Comparison of ENCODE assay signal across 8 cellular contexts in the genomic region with DNA sequence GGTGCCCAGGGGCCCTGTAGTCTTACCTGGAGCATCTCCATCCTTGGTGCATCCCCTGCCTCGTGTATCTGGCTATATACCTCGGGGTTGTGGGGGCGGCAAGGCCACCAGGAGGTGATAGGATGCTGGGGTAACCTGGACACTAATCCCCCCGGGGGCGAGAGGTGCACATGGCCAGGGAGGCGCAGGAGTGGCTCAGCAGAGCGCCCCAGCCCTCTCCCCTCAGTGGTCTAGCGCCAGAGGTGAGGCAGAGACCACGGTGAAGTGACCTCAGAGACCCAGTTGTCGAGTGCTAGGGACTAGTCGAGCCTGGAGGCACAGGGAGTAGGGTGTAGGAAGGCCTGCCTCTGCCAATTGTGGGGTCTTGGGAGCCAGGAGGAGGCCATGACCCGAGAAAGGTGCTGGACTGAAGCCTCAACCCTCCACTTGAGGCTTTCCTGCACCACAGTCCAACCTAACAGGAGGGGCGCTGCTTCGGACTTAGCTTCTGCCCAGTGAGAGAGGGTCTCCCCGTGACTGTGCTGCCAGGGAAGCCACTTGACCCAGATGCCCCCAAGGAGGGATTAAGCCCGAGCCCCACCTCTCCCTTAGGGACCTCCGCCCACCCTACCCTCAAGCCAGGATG. TPM values are rescaled to one million over a fixed set of nuclear protein-coding genes. Genes with fewer than 3 reads are reported as not detected.
A peak's percentile ranks its signal among the peaks of the same experiment; 100 is the strongest.
DNase-seq lines count a peak whose midpoint lies in the region; ATAC-seq and TF ChIP-seq lines count a peak whose summit lies in the region.

TSS of gene LHB (minus strand) at position 51 of the 625 bp plus-strand sequence. CDS start at position 41, 10 bp downstream.

- no peak for TF ChIP-seq CTCF in left lung (IDR thresholded peaks at IDR 0.05)

- 84% methylated on average over 17 of the region's 17 CpGs for WGBS in thymus

- peaks cover 0 to 3% of the 10 kb centered on the region in 2 donors for H3K36me3 Mint-ChIP-seq in activated T-cell treated with anti-CD3 and anti-CD28 coated beads, Interleukin-2, amount 50 U/mL, for 72 hours (ENCODE audit: insufficient read depth in 2 of 2)
- H3K36me3 Mint-ChIP-seq in activated naive CD8-positive, alpha-beta T cell treated with anti-CD3 and anti-CD28 coated beads, Interleukin-2, amount 10 ng/mL, durations not matched to agents 7 days and 5 days: no peaks in the 10 kb centered on the region

- H3K9me3 Mint-ChIP-seq in activated T-cell treated with anti-CD3 and anti-CD28 coated beads, Interleukin-2, amount 50 U/mL, for 72 hours: no peaks in the 10 kb centered on the region
- H3K9me3 Mint-ChIP-seq in activated naive CD8-positive, alpha-beta T cell treated with anti-CD3 and anti-CD28 coated beads, Interleukin-2, amount 10 ng/mL, durations not matched to agents 7 days and 5 days: no peaks in the 10 kb centered on the region

- H3K27ac ChIP-seq in left lung (no peak within 1 kb of the TSS), thymus (ENCODE audit: low read depth) (no peak within 1 kb of the TSS)

- H3K4me3 Mint-ChIP-seq in activated T-cell treated with anti-CD3 and anti-CD28 coated beads, Interleukin-2, amount 50 U/mL, for 72 hours: peak within 1 kb of the TSS; percentile 70 to 93
- H3K4me3 Mint-ChIP-seq in activated naive CD8-positive, alpha-beta T cell treated with anti-CD3 and anti-CD28 coated beads, Interleukin-2, amount 10 ng/mL, durations not matched to agents 7 days and 5 days: peak within 1 kb of the TSS; percentile 81

- ATAC-seq in activated T-cell treated with anti-CD3 and anti-CD28 coated beads, Interleukin-2, amount 50 U/mL, for 72 hours (replicated peaks in 1 of 2): no peak
- no peak for ATAC-seq in activated naive CD8-positive, alpha-beta T cell treated with anti-CD3 and anti-CD28 coated beads, Interleukin-2, amount 10 ng/mL, durations not matched to agents 7 days and 5 days (ENCODE audit: low read depth)
- no peak for ATAC-seq in left lung
- ATAC-seq in HG03159 (IDR thresholded peaks at IDR 0.05; ENCODE audit: unreplicated experiment): no peak

- H3K4me1 ChIP-seq in left lung: peaks cover 11 to 23% of the 10 kb centered on the region in 2 donors
- peaks cover 3% of the 10 kb centered on the region for H3K4me1 ChIP-seq in thymus (ENCODE audit: control insufficient read depth, insufficient read depth, low read length)

- peaks cover 28% of the 10 kb centered on the region for H3K4me1 Mint-ChIP-seq in activated T-cell treated with anti-CD3 and anti-CD28 coated beads, Interleukin-2, amount 50 U/mL, for 72 hours (ENCODE audit: low read depth)
- H3K4me1 Mint-ChIP-seq in activated naive CD8-positive, alpha-beta T cell treated with anti-CD3 and anti-CD28 coated beads, Interleukin-2, amount 10 ng/mL, durations not matched to agents 7 days and 5 days: peaks cover 22% of the 10 kb centered on the region

- POLR2A ChIA-PET in activated naive CD8-positive, alpha-beta T cell treated with anti-CD3 and anti-CD28 coated beads, Interleukin-2, amount 10 ng/mL, durations not matched to agents 7 days and 5 days (lab: Charles Lee): interaction anchor here (0.6 to 1.3 kb wide), 4 partner anchors 24 to 223 kb away, joined by 3 to 5 read pairs (median 3); partner anchors contain the start of genes GYS1 and RUVBL2

- H3K27ac Mint-ChIP-seq in activated T-cell treated with anti-CD3 and anti-CD28 coated beads, Interleukin-2, amount 50 U/mL, for 72 hours: no peak within 1 kb of the TSS
- H3K27ac Mint-ChIP-seq in activated naive CD8-positive, alpha-beta T cell treated with anti-CD3 and anti-CD28 coated beads, Interleukin-2, amount 10 ng/mL, durations not matched to agents 7 days and 5 days: no peak within 1 kb of the TSS

- intact Hi-C loops in left lung (cut with DNase I): no loop called here

- H3K9me3 ChIP-seq in left lung: no peaks in the 10 kb centered on the region
- H3K9me3 ChIP-seq in thymus (ENCODE audit: control insufficient read depth): no peaks in the 10 kb centered on the region

- H3K36me3 ChIP-seq in left lung (peaks cover 0 to 38% of the 10 kb centered on the region in 2 donors), thymus (ENCODE audit: control insufficient read depth, insufficient read depth) (peaks cover 36% of the 10 kb centered on the region)

- peaks cover 26% of the 10 kb centered on the region for H3K27me3 Mint-ChIP-seq in activated T-cell treated with anti-CD3 and anti-CD28 coated beads, Interleukin-2, amount 50 U/mL, for 72 hours (ENCODE audit: low read depth)
- peaks cover 22% of the 10 kb centered on the region for H3K27me3 Mint-ChIP-seq in activated naive CD8-positive, alpha-beta T cell treated with anti-CD3 and anti-CD28 coated beads, Interleukin-2, amount 10 ng/mL, durations not matched to agents 7 days and 5 days

- H3K4me3 ChIP-seq in left lung: peak within 1 kb of the TSS; percentile 25 to 43
- H3K4me3 ChIP-seq in thymus (ENCODE audit: low read length): peak within 1 kb of the TSS; percentile 47

- H3K27me3 ChIP-seq in left lung: peaks cover 0 to 43% of the 10 kb centered on the region in 2 donors
- peaks cover 16% of the 10 kb centered on the region for H3K27me3 ChIP-seq in thymus (ENCODE audit: control insufficient read depth, insufficient read depth)

- no peak for DNase-seq in activated T-cell treated with anti-CD3 and anti-CD28 coated beads, Interleukin-2, amount 50 U/mL, for 72 hours
- no peak for DNase-seq in activated T-cell treated with anti-CD3 and anti-CD28 coated beads, Interleukin-2, amount 50 U/mL, for 1 hour
- no peak for DNase-seq in activated naive CD8-positive, alpha-beta T cell treated with anti-CD3 and anti-CD28 coated beads, Interleukin-2, amount 10 ng/mL, durations not matched to agents 7 days and 5 days
- DNase-seq in left lung (no peak), GM03348 (ENCODE audit: low spot score) (no peak), anterior cingulate cortex (lab: John Stamatoyannopoulos, UW) (no peak)

RNA-seq across cellular contexts. Expression of gene LHB, which starts in this region (rescaled TPM):
- total RNA-seq in activated T-cell treated with anti-CD3 and anti-CD28 coated beads, Interleukin-2, amount 50 U/mL, for 72 hours: not detected
- total RNA-seq in activated naive CD8-positive, alpha-beta T cell treated with anti-CD3 and anti-CD28 coated beads, Interleukin-2, amount 10 ng/mL, durations not matched to agents 7 days and 5 days: not detected
- total RNA-seq in left lung: not detected
- polyA plus RNA-seq in thymus: 1.2 TPM
